In genomic region chr14:78131616-78132015, GRCh38 we compare ENCODE assay signal across 22 cellular contexts. TPM values are rescaled to one million over a fixed set of nuclear protein-coding genes. Genes with fewer than 3 reads are reported as not detected.
DNase-seq lines count a peak whose midpoint lies in the region; ATAC-seq, FAIRE-seq and TF ChIP-seq lines count a peak whose summit lies in the region.
"Had no signal": no experiment of that assay in that cellular context is flagged by ENCODE, and none has a peak within 500 bp of the region (broad histone marks: within the 10 kb centered on the region; RNA-seq: fewer than 3 reads in every experiment).

No MANE protein-coding gene starts in this region.

- no peaks in the 10 kb centered on the region for H4K20me1 ChIP-seq in H1 (replicated peaks in 1 of 2; ENCODE audit: control insufficient read depth in 1 of 2, insufficient read depth in 2 of 2, low read length in 2 of 2)
- H4K20me1 ChIP-seq: BLaER1 treated with 17β-estradiol and CSF1 and Interleukin-3, amounts not matched to agents 10 nM and 100 nM had no signal

- H3K23ac ChIP-seq in H1 (ENCODE audit: insufficient read length), result no peak overlapping the region

- no peak overlapping the region for H2AK5ac ChIP-seq in H1 (ENCODE audit: low read depth, low read length)

- POLR2A ChIA-PET in H1 (lab: Charles Lee; ENCODE audit: partially characterized antibody) (no interaction called here), WTC11 (lab: Charles Lee) (no interaction called here)

- DNase-seq in Ammon's horn (ENCODE audit: low spot score), result peak; percentile 43
- DNase-seq in H1 (ENCODE audit: low read depth in 1 of 2, low spot score in 2 of 2), result no peak
- peak; percentile 38 for DNase-seq in occipital lobe (lab: John Stamatoyannopoulos, UW)
- DNase-seq in putamen (ENCODE audit: low spot score), result peak; percentile 45
- no peak for DNase-seq in WTC11 (ENCODE audit: low spot score)
- DNase-seq: BE2C; CD4-positive, alpha-beta memory T cell; COR-L47; DMS153; DND-41; GOT3; H7; HCEC 1CT had no signal

- no peak overlapping the region for H2BK20ac ChIP-seq in H1 (ENCODE audit: low read length)

- TF ChIP-seq CTCF in H1 (IDR thresholded peaks at IDR 0.05; ENCODE audit: control extremely low read depth in 1 of 3, insufficient read depth in 1 of 3, low read depth in 1 of 3, low read length in 3 of 3) (no peak), WTC11 (IDR thresholded peaks at IDR 0.05) (no peak)

- H2BK12ac ChIP-seq in H1 (ENCODE audit: low read depth, low read length), result 0 out of 2 replicates have a peak overlapping the region, but pooled peaks have one; percentile 17

- H3K79me1 ChIP-seq in H1 (ENCODE audit: low read depth, low read length), result no peaks in the 10 kb centered on the region

- no peak overlapping the region for H3K4me2 ChIP-seq in H1 (ENCODE audit: insufficient read depth in 1 of 2, low read depth in 2 of 2, low read length in 2 of 2)

- H3K4ac ChIP-seq in H1 (replicated peaks; ENCODE audit: insufficient read length, low read depth, low read length), result no peak overlapping the region

- no peak for TF ChIP-seq POLR2A in H1 (IDR thresholded peaks at IDR 0.05; ENCODE audit: control extremely low read depth in 1 of 2, low read depth in 2 of 2, low read length in 2 of 2)

- ATAC-seq in GM18519 (IDR thresholded peaks at IDR 0.05; ENCODE audit: low FRiP score, unreplicated experiment) (no peak), WTC11 (no peak), GM21825 (IDR thresholded peaks at IDR 0.05; ENCODE audit: unreplicated experiment) (no peak), HG03139 (IDR thresholded peaks at IDR 0.05; ENCODE audit: unreplicated experiment) (no peak)

- H2BK5ac ChIP-seq in H1 (ENCODE audit: low read depth, low read length), result no peak overlapping the region

- WGBS in H1 (ENCODE audit: extremely low coverage in 1 of 2, insufficient coverage in 1 of 2, insufficient read length in 1 of 2, insufficient replicate concordance in 2 of 2, low coverage in 1 of 2, low lambda C conversion rate in 2 of 2, missing lambda C conversion rate in 1 of 2), 2 experiments, result 88% methylated on average over 5 of the region's 5 CpGs; no CpG with 5 or more reads in 1 of the 2 experiments

- H3K79me2 ChIP-seq in H1 (ENCODE audit: control insufficient read depth in 1 of 2, insufficient read depth in 2 of 2, low read length in 2 of 2), result no peaks in the 10 kb centered on the region

- no peaks in the 10 kb centered on the region for H3K9me3 ChIP-seq in H1 (ENCODE audit: insufficient read depth in 2 of 2, low read depth in 1 of 2, low read length in 1 of 2)
- H3K9me3 ChIP-seq: BE2C; BLaER1 treated with 17β-estradiol and CSF1 and Interleukin-3, amounts not matched to agents 10 nM and 100 nM had no signal

- no peak overlapping the region for H3K27ac Mint-ChIP-seq in WTC11
- H3K27ac Mint-ChIP-seq: CD4-positive, alpha-beta memory T cell had no signal

- H3K9me3 Mint-ChIP-seq in WTC11, result no peaks in the 10 kb centered on the region; the same call in 1 of the 2 replicates

- TF ChIP-seq EP300 in H1 (IDR thresholded peaks at IDR 0.05; ENCODE audit: borderline replicate concordance in 1 of 2, low read depth in 2 of 2, low read length in 2 of 2), result no peak

- no peak overlapping the region for H2BK120ac ChIP-seq in H1 (replicated peaks; ENCODE audit: low read depth, low read length)

- 0 out of 7 replicates have a peak, but pooled peaks cover 0 to 2% (median 0%) of the 10 kb centered on the region in 4 experiments for H3K4me1 ChIP-seq in H1 (replicated peaks in 1 of 4; ENCODE audit: control insufficient read depth in 3 of 4, insufficient read depth in 4 of 4, low read length in 3 of 4)
- H3K4me1 ChIP-seq: BE2C had no signal

- H3K27me3 Mint-ChIP-seq in WTC11 (ENCODE audit: low read depth), result no peaks in the 10 kb centered on the region

- FAIRE-seq in H1 (lab: Jason Lieb, UNC), result no peak
- FAIRE-seq: A204.1, G401.6, GM12892, GM19239 had no signal

- no peak overlapping the region for H3K14ac ChIP-seq in H1 (ENCODE audit: insufficient read length)

- H4K91ac ChIP-seq in H1 (replicated peaks; ENCODE audit: insufficient read length, low read length), result no peak overlapping the region

- H3K4me1 Mint-ChIP-seq in WTC11, result peaks cover 11% of the 10 kb centered on the region
- H3K4me1 Mint-ChIP-seq: CD4-positive, alpha-beta memory T cell had no signal

- CTCF ChIA-PET in H1 (lab: Charles Lee; ENCODE audit: partially characterized antibody) (interaction anchor here (1.5 kb wide), 1 partner anchor 15 kb away, joined by 3 read pairs; no protein-coding TSS in a partner anchor), WTC11 (lab: Charles Lee) (no interaction called here)

- no peak overlapping the region for H4K8ac ChIP-seq in H1 (ENCODE audit: extremely low read depth, insufficient read depth, low read length)

- no peaks in the 10 kb centered on the region for H3K23me2 ChIP-seq in H1 (ENCODE audit: low read depth, low read length)

- H3K56ac ChIP-seq in H1 (replicated peaks; ENCODE audit: insufficient read length, low read depth, low read length), result no peak overlapping the region

- TF ChIP-seq RAD21 in H1 (IDR thresholded peaks at IDR 0.05 in 1 of 2, conservative IDR thresholded peaks at IDR 0.05 in 1 of 2; ENCODE audit: low read depth in 2 of 2, low read length in 2 of 2), result no peak

- no peak overlapping the region for H3K4me3 ChIP-seq in H1 (ENCODE audit: extremely low read depth in 1 of 4, insufficient read depth in 2 of 4, low read depth in 3 of 4, low read length in 4 of 4)
- H3K4me3 ChIP-seq: BLaER1 treated with 17β-estradiol and CSF1 and Interleukin-3, amounts not matched to agents 10 nM and 100 nM had no signal

- no peak overlapping the region for H3K18ac ChIP-seq in H1 (ENCODE audit: extremely low read depth, low read length)

- no peaks in the 10 kb centered on the region for H3K36me3 ChIP-seq in H1 (ENCODE audit: control insufficient read depth in 2 of 4, insufficient read depth in 4 of 4, low read length in 3 of 4)
- H3K36me3 ChIP-seq: BE2C; BLaER1 treated with 17β-estradiol and CSF1 and Interleukin-3, amounts not matched to agents 10 nM and 100 nM had no signal

- H3K9ac ChIP-seq in H1 (replicated peaks in 1 of 4; ENCODE audit: extremely low read depth in 1 of 4, low read depth in 3 of 4, low read length in 3 of 4), result no peak overlapping the region
- H3K9ac ChIP-seq: BLaER1 treated with 17β-estradiol and CSF1 and Interleukin-3, amounts not matched to agents 10 nM and 100 nM had no signal

- 0 out of 2 replicates have a peak overlapping the region, but pooled peaks have one; percentile 16 for H2BK15ac ChIP-seq in H1 (ENCODE audit: low read length)

- no peaks in the 10 kb centered on the region for H3K36me3 Mint-ChIP-seq in WTC11
- H3K36me3 Mint-ChIP-seq: CD4-positive, alpha-beta memory T cell had no signal

- no peak overlapping the region for H2AFZ ChIP-seq in H1 (ENCODE audit: low read length)

- H3K27ac ChIP-seq in H1 (ENCODE audit: low read depth, low read length), result no peak overlapping the region
- H3K27ac ChIP-seq: 22Rv1; BLaER1 treated with 17β-estradiol and CSF1 and Interleukin-3, amounts not matched to agents 10 nM and 100 nM had no signal

- H3K27me3 ChIP-seq in H1 (replicated peaks in 1 of 4; ENCODE audit: control insufficient read depth in 3 of 4, extremely low read depth in 1 of 4, insufficient read depth in 3 of 4, low read length in 3 of 4), result no peaks in the 10 kb centered on the region
- H3K27me3 ChIP-seq: BE2C; BLaER1 treated with 17β-estradiol and CSF1 and Interleukin-3, amounts not matched to agents 10 nM and 100 nM had no signal

- no peak overlapping the region for H3K4me3 Mint-ChIP-seq in WTC11
- H3K4me3 Mint-ChIP-seq: CD4-positive, alpha-beta memory T cell had no signal

- no peak overlapping the region for H4K5ac ChIP-seq in H1 (ENCODE audit: insufficient read length, low read depth, low read length)

TF ChIP-seq in H1, 55 proteins besides CTCF, POLR2A, EP300 and RAD21 (continues in another document):
- TF ChIP-seq CHD2 (IDR thresholded peaks at IDR 0.05; ENCODE audit: low read length) (no peak), MAFK (IDR thresholded peaks at IDR 0.05; ENCODE audit: low read depth, low read length) (no peak), SP1 (IDR thresholded peaks at IDR 0.05; ENCODE audit: low read depth, low read length) (no peak), SIRT6 (IDR thresholded peaks at IDR 0.05; ENCODE audit: low read length) (no peak), CHD1 (IDR thresholded peaks at IDR 0.05; ENCODE audit: low read depth, low read length) (no peak)
- TF ChIP-seq, protein P1, sequence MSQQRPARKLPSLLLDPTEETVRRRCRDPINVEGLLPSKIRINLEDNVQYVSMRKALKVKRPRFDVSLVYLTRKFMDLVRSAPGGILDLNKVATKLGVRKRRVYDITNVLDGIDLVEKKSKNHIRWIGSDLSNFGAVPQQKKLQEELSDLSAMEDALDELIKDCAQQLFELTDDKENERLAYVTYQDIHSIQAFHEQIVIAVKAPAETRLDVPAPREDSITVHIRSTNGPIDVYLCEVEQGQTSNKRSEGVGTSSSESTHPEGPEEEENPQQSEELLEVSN (IDR thresholded peaks at IDR 0.05), result no peak

TF ChIP-seq in WTC11, 78 proteins besides CTCF, POLR2A, EP300 and RAD21 (continues in another document):
- TF ChIP-seq, protein P2, sequence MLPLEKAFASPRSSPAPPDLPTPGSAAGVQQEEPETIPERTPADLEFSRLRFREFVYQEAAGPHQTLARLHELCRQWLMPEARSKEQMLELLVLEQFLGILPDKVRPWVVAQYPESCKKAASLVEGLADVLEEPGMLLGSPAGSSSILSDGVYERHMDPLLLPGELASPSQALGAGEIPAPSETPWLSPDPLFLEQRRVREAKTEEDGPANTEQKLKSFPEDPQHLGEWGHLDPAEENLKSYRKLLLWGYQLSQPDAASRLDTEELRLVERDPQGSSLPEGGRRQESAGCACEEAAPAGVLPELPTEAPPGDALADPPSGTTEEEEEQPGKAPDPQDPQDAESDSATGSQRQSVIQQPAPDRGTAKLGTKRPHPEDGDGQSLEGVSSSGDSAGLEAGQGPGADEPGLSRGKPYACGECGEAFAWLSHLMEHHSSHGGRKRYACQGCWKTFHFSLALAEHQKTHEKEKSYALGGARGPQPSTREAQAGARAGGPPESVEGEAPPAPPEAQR (CRISPR knock-in tag; IDR thresholded peaks at IDR 0.05), result no peak

RNA-seq across cellular contexts. Expression of gene NRXN3, which starts 38.6 kb away (rescaled TPM):
- total RNA-seq in H1 (2021; fragmentation: NEBNext Ultra II Directional; extraction: Animal tissue kit (Norgen Biotek cat#: 25700)), result 3.0 and 4.1 TPM in 2 replicates
- polyA plus RNA-seq in H1 (2011; rRNA removed), result 2.6 and 3.1 TPM in 2 replicates
- 2.3 TPM for polyA plus RNA-seq in H1 (2011; cell fraction: cytosol; rRNA removed)
- 11.2 TPM for polyA plus RNA-seq in H1 (2011; cell fraction: nucleus; rRNA removed)
- 1.9 to 2.7 TPM (median 2.2 TPM) in 4 replicates for polyA plus RNA-seq in H1 (2012, experiment 1 of 2)
- polyA plus RNA-seq in H1 (2012, experiment 2 of 2), result 0.35 TPM
- 3.1 TPM for polyA plus RNA-seq in H1 (2013, experiment 1 of 2)
- polyA plus RNA-seq in H1 (2013, experiment 2 of 2), result 3.0 TPM
- 9.8 and 14.1 TPM in 2 replicates for polyA minus RNA-seq in H1 (2011; rRNA and poly(A)+ RNA removed)
- polyA minus RNA-seq in H1 (2011; cell fraction: cytosol; rRNA and poly(A)+ RNA removed), result 3.4 TPM
- polyA minus RNA-seq in H1 (2011; cell fraction: nucleus; rRNA and poly(A)+ RNA removed), result 41.5 TPM
- total RNA-seq in occipital lobe, result 35.6 TPM
- total RNA-seq in WTC11 (2021), result 2.5 to 3.0 TPM (median 2.9 TPM) in 3 replicates
- total RNA-seq: CD4-positive, alpha-beta memory T cell had no signal
- polyA plus RNA-seq: CD4-positive, alpha-beta memory T cell had no signal

Comparison
In these comparisons a context has a peak if more than half of its experiments do, and no peak if none do; other contexts are left out.
1. DNase-seq: peak in Ammon's horn (single experiment), occipital lobe (single experiment) and putamen (single experiment); none in H1 (0 of 2) and WTC11 (single experiment).